1 cellular context compared by ENCODE assay signal in the genomic region with DNA sequence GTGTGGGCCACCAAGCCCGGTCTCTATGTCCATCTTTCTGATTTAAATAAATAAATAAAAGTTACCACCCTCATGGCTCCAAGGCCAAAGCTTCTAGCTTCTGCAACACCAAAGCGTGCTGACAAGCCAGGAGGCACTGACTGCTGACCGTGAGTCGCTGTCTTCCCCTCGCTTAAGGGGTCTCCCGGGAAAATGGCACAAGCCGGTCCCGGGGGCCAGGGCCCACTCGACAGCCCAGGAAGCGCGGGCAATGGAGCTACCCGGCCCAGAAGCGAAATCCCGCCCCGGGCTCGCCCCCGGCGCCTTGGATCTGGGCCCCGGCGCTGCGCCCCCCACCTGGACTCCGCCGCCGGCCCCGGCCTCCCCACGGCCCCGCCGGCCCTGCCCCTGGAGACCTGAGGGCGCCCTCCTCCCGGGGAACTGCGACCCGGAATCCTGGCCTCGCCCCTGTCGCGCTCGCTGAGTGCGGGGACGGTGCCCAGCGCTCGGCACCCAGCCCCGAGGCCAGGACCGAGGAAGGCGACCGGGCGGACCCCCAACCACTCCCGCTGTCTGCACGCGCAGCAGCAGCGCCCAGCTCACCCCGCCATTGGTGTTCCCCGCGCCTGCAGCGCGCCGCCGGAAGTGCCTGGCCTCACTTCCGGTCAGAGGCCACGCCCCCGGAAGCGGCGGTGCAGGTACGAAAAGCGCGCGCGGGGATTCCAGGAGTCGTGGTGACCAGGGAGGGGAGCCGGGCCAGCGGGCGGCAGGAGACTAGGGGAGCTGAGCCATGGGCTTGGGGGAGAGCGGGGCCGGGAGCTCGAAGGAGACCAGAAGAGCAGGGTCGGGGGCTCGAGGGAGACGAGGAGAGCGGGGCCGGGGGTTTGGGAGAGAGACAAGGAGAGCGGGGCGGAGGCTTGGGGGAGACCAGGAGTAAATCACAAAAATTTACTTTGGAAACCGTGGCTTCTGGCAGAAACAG.
TF ChIP-seq lines count a peak whose summit lies in the region.

Gene MRM2 (minus strand): TSS at position 626 of the 961 bp plus-strand sequence. CDS start 36 bp downstream, at position 590.
Gene NUDT1 (plus strand): TSS at position 647 of the 961 bp plus-strand sequence. CDS start 2,349 bp downstream, outside the sequence.

TF ChIP-seq in A549, 52 proteins besides CTCF, POLR2A, EP300 and RAD21 (continued from another document):
- TF ChIP-seq FOSL2 (IDR thresholded peaks at IDR 0.05) = no peak
- TF ChIP-seq FOSL2 (CRISPR knock-in tag; IDR thresholded peaks at IDR 0.05) = peak; percentile 4; the same call in 1 of the 2 replicates
- no peak for TF ChIP-seq CHD2 (IDR thresholded peaks at IDR 0.05; ENCODE audit: low read length, partially characterized antibody)
- TF ChIP-seq JUNB (IDR thresholded peaks at IDR 0.05) = no peak
- no peak for TF ChIP-seq POLR2AphosphoS2 (conservative IDR thresholded peaks at IDR 0.05; ENCODE audit: low read length)
- no peak for TF ChIP-seq NPAS2 (CRISPR knock-in tag; IDR thresholded peaks at IDR 0.05; ENCODE audit: borderline replicate concordance)
- TF ChIP-seq, protein P1, sequence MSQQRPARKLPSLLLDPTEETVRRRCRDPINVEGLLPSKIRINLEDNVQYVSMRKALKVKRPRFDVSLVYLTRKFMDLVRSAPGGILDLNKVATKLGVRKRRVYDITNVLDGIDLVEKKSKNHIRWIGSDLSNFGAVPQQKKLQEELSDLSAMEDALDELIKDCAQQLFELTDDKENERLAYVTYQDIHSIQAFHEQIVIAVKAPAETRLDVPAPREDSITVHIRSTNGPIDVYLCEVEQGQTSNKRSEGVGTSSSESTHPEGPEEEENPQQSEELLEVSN (IDR thresholded peaks at IDR 0.05; ENCODE audit: borderline replicate concordance, low read depth) = peak; percentile 89
- TF ChIP-seq MYC (IDR thresholded peaks at IDR 0.05; ENCODE audit: borderline replicate concordance, low read length) = no peak; the same call in 1 of the 2 replicates
- no peak for TF ChIP-seq FOXS1 (CRISPR knock-in tag; IDR thresholded peaks at IDR 0.05)
- TF ChIP-seq HEYL (CRISPR knock-in tag; IDR thresholded peaks at IDR 0.05) = no peak
- no peak for TF ChIP-seq MAZ (IDR thresholded peaks at IDR 0.05; ENCODE audit: borderline replicate concordance, low read depth, low read length)
- no peak for TF ChIP-seq HES2 (IDR thresholded peaks at IDR 0.05)
- TF ChIP-seq PHF8 (IDR thresholded peaks at IDR 0.05; ENCODE audit: borderline replicate concordance, low read depth) = peak; percentile 78
- no peak for TF ChIP-seq ZNF302 (CRISPR knock-in tag; IDR thresholded peaks at IDR 0.05)
- TF ChIP-seq, protein P2, sequence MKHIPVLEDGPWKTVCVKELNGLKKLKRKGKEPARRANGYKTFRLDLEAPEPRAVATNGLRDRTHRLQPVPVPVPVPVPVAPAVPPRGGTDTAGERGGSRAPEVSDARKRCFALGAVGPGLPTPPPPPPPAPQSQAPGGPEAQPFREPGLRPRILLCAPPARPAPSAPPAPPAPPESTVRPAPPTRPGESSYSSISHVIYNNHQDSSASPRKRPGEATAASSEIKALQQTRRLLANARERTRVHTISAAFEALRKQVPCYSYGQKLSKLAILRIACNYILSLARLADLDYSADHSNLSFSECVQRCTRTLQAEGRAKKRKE (CRISPR knock-in tag; IDR thresholded peaks at IDR 0.05; ENCODE audit: low read depth) = no peak
- TF ChIP-seq ZFP36 (IDR thresholded peaks at IDR 0.05; ENCODE audit: borderline replicate concordance, partially characterized antibody) = no peak
- TF ChIP-seq ZC3H11A (IDR thresholded peaks at IDR 0.05) = no peak
- TF ChIP-seq EHMT2 (IDR thresholded peaks at IDR 0.05; ENCODE audit: low read depth) = no peak
- no peak for TF ChIP-seq MAFK (IDR thresholded peaks at IDR 0.05; ENCODE audit: partially characterized antibody)
- TF ChIP-seq FOSB (CRISPR knock-in tag; IDR thresholded peaks at IDR 0.05) = no peak
- TF ChIP-seq CHD4 (IDR thresholded peaks at IDR 0.05; ENCODE audit: borderline replicate concordance) = no peak
- TF ChIP-seq TP53 (CRISPR knock-in tag; IDR thresholded peaks at IDR 0.05) = no peak
- peak; percentile 26 to 96; a peak in 4 of 5 replicates for TF ChIP-seq JUN (IDR thresholded peaks at IDR 0.05)
- TF ChIP-seq HOXB13 (CRISPR knock-in tag; IDR thresholded peaks at IDR 0.05; ENCODE audit: low read depth) = no peak
- no peak for TF ChIP-seq RARB (CRISPR knock-in tag; IDR thresholded peaks at IDR 0.05)
- TF ChIP-seq HOXA7 (CRISPR knock-in tag; IDR thresholded peaks at IDR 0.05) = no peak
- TF ChIP-seq ZSCAN20 (CRISPR knock-in tag; IDR thresholded peaks at IDR 0.05) = no peak
- TF ChIP-seq, protein P3, sequence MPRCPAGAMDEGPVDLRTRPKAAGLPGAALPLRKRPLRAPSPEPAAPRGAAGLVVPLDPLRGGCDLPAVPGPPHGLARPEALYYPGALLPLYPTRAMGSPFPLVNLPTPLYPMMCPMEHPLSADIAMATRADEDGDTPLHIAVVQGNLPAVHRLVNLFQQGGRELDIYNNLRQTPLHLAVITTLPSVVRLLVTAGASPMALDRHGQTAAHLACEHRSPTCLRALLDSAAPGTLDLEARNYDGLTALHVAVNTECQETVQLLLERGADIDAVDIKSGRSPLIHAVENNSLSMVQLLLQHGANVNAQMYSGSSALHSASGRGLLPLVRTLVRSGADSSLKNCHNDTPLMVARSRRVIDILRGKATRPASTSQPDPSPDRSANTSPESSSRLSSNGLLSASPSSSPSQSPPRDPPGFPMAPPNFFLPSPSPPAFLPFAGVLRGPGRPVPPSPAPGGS (IDR thresholded peaks at IDR 0.05) = peak; percentile 95
- no peak for TF ChIP-seq REST (IDR thresholded peaks at IDR 0.05)
- no peak for TF ChIP-seq HOXB5 (CRISPR knock-in tag; IDR thresholded peaks at IDR 0.05)
- no peak for TF ChIP-seq HMGXB4 (CRISPR knock-in tag; IDR thresholded peaks at IDR 0.05; ENCODE audit: borderline replicate concordance)
- TF ChIP-seq CBX8 (IDR thresholded peaks at IDR 0.05) = no peak
- TF ChIP-seq PBX3 (IDR thresholded peaks at IDR 0.05) = 0 out of 2 replicates have a peak, but pooled peaks have one; percentile 19
- no peak for TF ChIP-seq CBX2 (IDR thresholded peaks at IDR 0.05; ENCODE audit: borderline replicate concordance, low read depth)
- TF ChIP-seq USF2 (IDR thresholded peaks at IDR 0.05) = no peak
TF ChIP-seq in A549: peak in this region for 10.
